ENCODE assay signal across 2 cellular contexts in genomic region chr11:61959026-61959608, GRCh38.
TF ChIP-seq lines count a peak whose summit lies in the region.

No MANE protein-coding gene starts in this region.

TF ChIP-seq in A549, 52 proteins besides CTCF, POLR2A, EP300 and RAD21:
- TF ChIP-seq ZNF302 (CRISPR knock-in tag; IDR thresholded peaks at IDR 0.05) = no peak
- no peak for TF ChIP-seq POLR2AphosphoS2 (conservative IDR thresholded peaks at IDR 0.05; ENCODE audit: low read length)
- TF ChIP-seq USF2 (IDR thresholded peaks at IDR 0.05) = no peak
- TF ChIP-seq RFX5 (IDR thresholded peaks at IDR 0.05) = no peak

TF ChIP-seq in HepG2, 621 proteins besides CTCF, POLR2A, EP300 and RAD21:
- 0 out of 2 replicates have a peak, but pooled peaks have one; percentile 10 for TF ChIP-seq FOSL2 (CRISPR knock-in tag; IDR thresholded peaks at IDR 0.05)
- TF ChIP-seq, protein P1, sequence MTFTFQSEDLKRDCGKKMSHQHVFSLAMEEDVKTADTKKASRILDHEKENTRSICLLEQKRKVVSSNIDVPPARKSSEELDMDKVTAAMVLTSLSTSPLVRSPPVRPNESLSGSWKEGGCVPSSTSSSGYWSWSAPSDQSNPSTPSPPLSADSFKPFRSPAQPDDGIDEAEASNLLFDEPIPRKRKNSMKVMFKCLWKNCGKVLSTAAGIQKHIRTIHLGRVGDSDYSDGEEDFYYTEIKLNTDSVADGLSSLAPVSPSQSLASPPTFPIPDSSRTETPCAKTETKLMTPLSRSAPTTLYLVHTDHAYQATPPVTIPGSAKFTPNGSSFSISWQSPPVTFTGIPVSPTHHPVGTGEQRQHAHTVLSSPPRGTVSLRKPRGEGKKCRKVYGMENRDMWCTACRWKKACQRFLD (CRISPR knock-in tag; IDR thresholded peaks at IDR 0.05; ENCODE audit: borderline replicate concordance) = no peak
- TF ChIP-seq HES4 (CRISPR knock-in tag; IDR thresholded peaks at IDR 0.05; ENCODE audit: borderline replicate concordance) = no peak
- peak; percentile 27; the same call in 1 of the 2 replicates for TF ChIP-seq STAG1 (CRISPR knock-in tag; IDR thresholded peaks at IDR 0.05)
TF ChIP-seq in HepG2: peak in this region for 2.
